ENCODE assay signal across 8 cellular contexts in genomic region chr12:110741795-110742717, GRCh38. TPM values are rescaled to one million over a fixed set of nuclear protein-coding genes. Genes with fewer than 3 reads are reported as not detected.
DNase-seq lines count a peak whose midpoint lies in the region; ATAC-seq and TF ChIP-seq lines count a peak whose summit lies in the region.

No MANE protein-coding gene starts in this region.

- no peaks in the 10 kb centered on the region for H3K36me3 ChIP-seq in neural progenitor cell

- H3K9ac ChIP-seq in neural progenitor cell: peak overlapping the region; percentile 100

- H3K27ac ChIP-seq in neural progenitor cell: peak overlapping the region; percentile 81

- DNase-seq in NCI-H1417 (lab: John Stamatoyannopoulos, UW) (peak; percentile 69 to 82 (median 75)), NCI-H1417 treated with DMSO at 0.1 percent for 48 hours (lab: John Stamatoyannopoulos, UW) (no peak), NCI-H146 treated with DMSO at 0.1 percent for 48 hours (lab: John Stamatoyannopoulos, UW; ENCODE audit: unreplicated experiment) (peak; percentile 53), fibroblast of villous mesenchyme (ENCODE audit: low read depth) (peak; percentile 51), neural progenitor cell (ENCODE audit: low spot score) (peak; percentile 79), midbrain (lab: John Stamatoyannopoulos, UW) (no peak)
- DNase-seq in activated CD8-positive, alpha-beta memory T cell treated with anti-CD3 and anti-CD28 coated beads, Interleukin-2, amount 10 ng/mL, durations not matched to agents 7 days and 5 days: no peak

- peak; percentile 10 for ATAC-seq in HG02571 (IDR thresholded peaks at IDR 0.05; ENCODE audit: unreplicated experiment)
- peak; percentile 24 for ATAC-seq in activated CD8-positive, alpha-beta memory T cell treated with anti-CD3 and anti-CD28 coated beads, Interleukin-2, amount 10 ng/mL, durations not matched to agents 7 days and 5 days

- H3K4me2 ChIP-seq in neural progenitor cell: peak overlapping the region; percentile 93

- peaks cover 20% of the 10 kb centered on the region for H3F3A ChIP-seq in neural progenitor cell (ENCODE audit: low read depth)

- CTCF ChIA-PET in activated CD8-positive, alpha-beta memory T cell treated with anti-CD3 and anti-CD28 coated beads, Interleukin-2, amount 10 ng/mL, durations not matched to agents 7 days and 5 days (lab: Charles Lee): interaction anchor here (0.6 to 2.9 kb wide), 9 partner anchors 11 to 311 kb away, joined by 3 to 12 read pairs (median 4); partner anchors contain the start of genes ARPC3, FAM216A and GPN3

- H3K4me1 ChIP-seq in neural progenitor cell: peaks cover 44% of the 10 kb centered on the region

- TF ChIP-seq CTCF in fibroblast of villous mesenchyme (IDR thresholded peaks at IDR 0.05; ENCODE audit: insufficient read depth, low read depth, low read length): no peak
- TF ChIP-seq CTCF in neural progenitor cell (IDR thresholded peaks at IDR 0.05): no peak

- H3K9me3 Mint-ChIP-seq in activated CD8-positive, alpha-beta memory T cell treated with anti-CD3 and anti-CD28 coated beads, Interleukin-2, amount 10 ng/mL, durations not matched to agents 7 days and 5 days (ENCODE audit: low read depth): no peaks in the 10 kb centered on the region
- H3K9me3 Mint-ChIP-seq in neural progenitor cell: no peaks in the 10 kb centered on the region

- H3K36me3 Mint-ChIP-seq in activated CD8-positive, alpha-beta memory T cell treated with anti-CD3 and anti-CD28 coated beads, Interleukin-2, amount 10 ng/mL, durations not matched to agents 7 days and 5 days: peaks cover 28% of the 10 kb centered on the region
- H3K36me3 Mint-ChIP-seq in neural progenitor cell: no peaks in the 10 kb centered on the region

- H2AFZ ChIP-seq in neural progenitor cell (replicated peaks): peak overlapping the region; percentile 96

- H3K4me3 ChIP-seq in fibroblast of villous mesenchyme (ENCODE audit: low read depth, low read length): peak overlapping the region; percentile 92
- H3K4me3 ChIP-seq in neural progenitor cell: peak overlapping the region; percentile 100

- peaks cover 46% of the 10 kb centered on the region for H3K4me1 Mint-ChIP-seq in activated CD8-positive, alpha-beta memory T cell treated with anti-CD3 and anti-CD28 coated beads, Interleukin-2, amount 10 ng/mL, durations not matched to agents 7 days and 5 days
- H3K4me1 Mint-ChIP-seq in neural progenitor cell: peaks cover 53% of the 10 kb centered on the region

- H3K27me3 Mint-ChIP-seq in activated CD8-positive, alpha-beta memory T cell treated with anti-CD3 and anti-CD28 coated beads, Interleukin-2, amount 10 ng/mL, durations not matched to agents 7 days and 5 days: no peaks in the 10 kb centered on the region
- peaks cover 2% of the 10 kb centered on the region for H3K27me3 Mint-ChIP-seq in neural progenitor cell (ENCODE audit: insufficient read depth, low read depth)

- H4K20me1 ChIP-seq in neural progenitor cell (ENCODE audit: low read depth): peaks cover 55% of the 10 kb centered on the region

- H3K4me3 Mint-ChIP-seq in activated CD8-positive, alpha-beta memory T cell treated with anti-CD3 and anti-CD28 coated beads, Interleukin-2, amount 10 ng/mL, durations not matched to agents 7 days and 5 days: peak overlapping the region; percentile 99
- peak overlapping the region; percentile 100 for H3K4me3 Mint-ChIP-seq in neural progenitor cell

- peak overlapping the region; percentile 99 for H3K27ac Mint-ChIP-seq in activated CD8-positive, alpha-beta memory T cell treated with anti-CD3 and anti-CD28 coated beads, Interleukin-2, amount 10 ng/mL, durations not matched to agents 7 days and 5 days
- H3K27ac Mint-ChIP-seq in neural progenitor cell: peak overlapping the region; percentile 97

- H3K79me2 ChIP-seq in neural progenitor cell (ENCODE audit: low read depth): peaks cover 69% of the 10 kb centered on the region

- H3K27me3 ChIP-seq in neural progenitor cell: no peaks in the 10 kb centered on the region

- H3K9me3 ChIP-seq in neural progenitor cell (ENCODE audit: low read depth): no peaks in the 10 kb centered on the region

RNA-seq across cellular contexts. Expression of gene PPP1CC, which starts 0.6 kb away (rescaled TPM):
- total RNA-seq in activated CD8-positive, alpha-beta memory T cell treated with anti-CD3 and anti-CD28 coated beads, Interleukin-2, amount 10 ng/mL, durations not matched to agents 7 days and 5 days: 100 to 1,000 TPM; 174 to 200 TPM
- total RNA-seq in fibroblast of villous mesenchyme: 82.8 and 139 TPM in 2 replicates
- total RNA-seq in neural progenitor cell (ENCODE audit: low replicate concordance): 408 and 629 TPM in 2 replicates

RNA-seq across cellular contexts. Expression of gene HVCN1, which starts 53.1 kb away (rescaled TPM):
- 10 to 100 TPM; 11.7 to 19.9 TPM for total RNA-seq in activated CD8-positive, alpha-beta memory T cell treated with anti-CD3 and anti-CD28 coated beads, Interleukin-2, amount 10 ng/mL, durations not matched to agents 7 days and 5 days
- total RNA-seq in fibroblast of villous mesenchyme (5.6 and 5.8 TPM in 2 replicates), neural progenitor cell (ENCODE audit: low replicate concordance) (12.0 and 16.4 TPM in 2 replicates)

Comparison
In these comparisons a context has a peak if more than half of its experiments do, and no peak if none do; other contexts are left out.
1. DNase-seq: peak in NCI-H1417 (3 of 3), NCI-H146 treated with DMSO at 0.1 percent for 48 hours (single experiment), fibroblast of villous mesenchyme (single experiment) and neural progenitor cell (single experiment); none in NCI-H1417 treated with DMSO at 0.1 percent for 48 hours (single experiment), activated CD8-positive, alpha-beta memory T cell treated with anti-CD3 and anti-CD28 coated beads, Interleukin-2, amount 10 ng/mL, durations not matched to agents 7 days and 5 days (single experiment) and midbrain (single experiment).